8 cellular contexts compared by ENCODE assay signal in the genomic region with DNA sequence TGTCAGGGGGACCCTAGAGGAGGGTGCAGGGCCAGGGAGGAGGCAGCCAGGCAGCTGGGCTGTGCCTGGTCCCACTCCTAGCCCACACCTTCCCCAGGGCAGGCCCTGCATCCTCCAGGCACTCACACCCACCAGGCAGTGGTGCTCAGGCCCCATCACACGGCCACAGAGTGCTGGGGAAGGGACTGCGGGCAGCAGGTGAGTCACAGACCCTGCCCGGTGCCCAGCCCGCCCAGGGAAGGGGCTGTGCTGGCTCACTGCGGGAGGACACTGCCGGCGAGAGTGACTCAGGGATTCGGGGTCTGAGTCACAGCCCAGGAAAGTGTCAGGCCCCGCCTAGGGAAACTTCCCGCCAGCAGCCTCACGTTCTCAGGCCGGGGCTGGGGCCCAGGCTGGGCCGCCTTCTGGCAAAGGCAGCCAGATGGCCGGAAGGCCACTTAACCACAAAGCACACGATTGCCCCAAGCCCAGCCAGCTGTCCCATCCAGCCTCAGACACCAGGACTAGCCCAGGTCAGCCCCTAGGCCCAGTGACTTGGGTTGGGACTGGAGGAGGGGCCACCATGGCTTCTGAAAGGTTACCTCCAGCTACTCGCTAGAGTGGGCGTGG. TPM values are rescaled to one million over a fixed set of nuclear protein-coding genes. Genes with fewer than 3 reads are reported as not detected.
A peak's percentile ranks its signal among the peaks of the same experiment; 100 is the strongest.
DNase-seq lines count a peak whose midpoint lies in the region; TF ChIP-seq lines count a peak whose summit lies in the region.

No MANE protein-coding gene starts in this region.

- H3K9me3 Mint-ChIP-seq in H9 = no peaks in the 10 kb centered on the region

- H3K4me2 ChIP-seq in H9 (ENCODE audit: insufficient read depth, insufficient read length, low read length) = no peak overlapping the region
- no peak overlapping the region for H3K4me2 ChIP-seq in mesenchymal stem cell (ENCODE audit: low read length, poor library complexity, severe bottlenecking)

- H3K4ac ChIP-seq in H9 (ENCODE audit: low read depth, low read length) (no peak overlapping the region), mesenchymal stem cell (ENCODE audit: low read depth in 1 of 2, low read length in 2 of 2) (peak overlapping the region; percentile 87 to 97)

- H3K9me3 ChIP-seq in H9 (ENCODE audit: control insufficient read depth, low read depth, low read length) (no peaks in the 10 kb centered on the region), mesenchymal stem cell (ENCODE audit: control insufficient read depth, low read length) (no peaks in the 10 kb centered on the region)

- no peak overlapping the region for H3K56ac ChIP-seq in H9 (ENCODE audit: insufficient read length, low read depth, low read length)

- H2BK5ac ChIP-seq in H9 (ENCODE audit: insufficient read length, low read length) (no peak overlapping the region), mesenchymal stem cell (ENCODE audit: low read depth, low read length, poor library complexity, severe bottlenecking) (no peak overlapping the region)

- H2BK120ac ChIP-seq in H9 (ENCODE audit: low read depth, low read length, poor library complexity, severe bottlenecking) (no peak overlapping the region), mesenchymal stem cell (ENCODE audit: low read depth, low read length) (peak overlapping the region; percentile 92)

- H2AFZ ChIP-seq in H9 (ENCODE audit: low read length) = no peak overlapping the region
- no peak overlapping the region for H2AFZ ChIP-seq in mesenchymal stem cell (ENCODE audit: low read depth, low read length)

- H3K23ac ChIP-seq in H9 (ENCODE audit: insufficient read length, low read depth, low read length) (no peak overlapping the region), mesenchymal stem cell (ENCODE audit: low read length in 2 of 2) (no peak overlapping the region)

- no CpG with 5 or more reads among the region's 17 CpGs for WGBS in H9 (ENCODE audit: extremely low coverage, insufficient read length, low lambda C conversion rate)
- 3% methylated on average over 17 of the region's 17 CpGs for WGBS in mesenchymal stem cell

- H3K36me3 Mint-ChIP-seq in H9 (ENCODE audit: insufficient read depth in 1 of 3, low read depth in 3 of 3) = peaks cover 9 to 14% (median 10%) of the 10 kb centered on the region in 3 experiments; a peak in 5 of 7 replicates

- H4K20me1 ChIP-seq in H9 (ENCODE audit: control insufficient read depth, insufficient read depth, insufficient read length) = no peaks in the 10 kb centered on the region

- no peak overlapping the region for H4K91ac ChIP-seq in H9 (ENCODE audit: insufficient read length, low read depth, low read length)
- H4K91ac ChIP-seq in mesenchymal stem cell (ENCODE audit: low read length) = peak overlapping the region; percentile 100

- H3K14ac ChIP-seq in H9 (ENCODE audit: insufficient read depth, low read length) (peak overlapping the region; percentile 59), mesenchymal stem cell (ENCODE audit: low read length in 2 of 2) (peak overlapping the region in 1 of 2 experiments; percentile 86)

- H4K5ac ChIP-seq in H9 (ENCODE audit: insufficient read length, low read depth, low read length) = no peak overlapping the region

- H3K79me1 ChIP-seq in H9 (ENCODE audit: insufficient read depth, low read depth, low read length, poor library complexity, severe bottlenecking) (no peaks in the 10 kb centered on the region), mesenchymal stem cell (replicated peaks; ENCODE audit: low read length, poor library complexity, severe bottlenecking) (peaks cover 42% of the 10 kb centered on the region)

- H3K4me1 ChIP-seq in H9 (ENCODE audit: insufficient read depth, low read length) = no peaks in the 10 kb centered on the region; the same call in 1 of the 2 replicates
- H3K4me1 ChIP-seq in mesenchymal stem cell (ENCODE audit: control insufficient read depth, insufficient read depth, low read depth, low read length) = peaks cover 61% of the 10 kb centered on the region

- no peak overlapping the region for H3T11ph ChIP-seq in H9 (ENCODE audit: low read length)

- no peak overlapping the region for H3K4me3 Mint-ChIP-seq in H9

- no peaks in the 10 kb centered on the region; the same call in 1 of the 2 replicates for H3K27me3 ChIP-seq in H9 (ENCODE audit: insufficient read depth, low read length)
- no peaks in the 10 kb centered on the region for H3K27me3 ChIP-seq in dorsolateral prefrontal cortex
- no peaks in the 10 kb centered on the region for H3K27me3 ChIP-seq in mesenchymal stem cell (ENCODE audit: control insufficient read depth in 1 of 2, insufficient read depth in 1 of 2, low read length in 2 of 2)

- no peaks in the 10 kb centered on the region for H3K23me2 ChIP-seq in H9 (ENCODE audit: insufficient read length, low read depth, low read length, poor library complexity, severe bottlenecking)

- no peak overlapping the region for H2BK15ac ChIP-seq in H9 (ENCODE audit: low read depth, low read length)
- peak overlapping the region; percentile 96 for H2BK15ac ChIP-seq in mesenchymal stem cell (ENCODE audit: low read depth, poor library complexity, severe bottlenecking)

- H3K36me3 ChIP-seq in mesenchymal stem cell (ENCODE audit: control insufficient read depth in 1 of 2, insufficient read depth in 2 of 2, low read depth in 1 of 2, low read length in 2 of 2) = peaks cover 55 to 75% of the 10 kb centered on the region in 2 experiments

- H2BK12ac ChIP-seq in H9 (ENCODE audit: insufficient read length, low read depth, low read length) (no peak overlapping the region), mesenchymal stem cell (ENCODE audit: low read length in 2 of 2) (peak overlapping the region; percentile 81 to 99)

- peak overlapping the region in 2 of 3 experiments; percentile 87 to 91; a peak in 3 of 7 replicates for H3K27ac Mint-ChIP-seq in H9

- peaks cover 0 to 11% of the 10 kb centered on the region in 2 experiments; a peak in 3 of 4 replicates for H3K4me1 Mint-ChIP-seq in H9

- H3K9ac ChIP-seq in H9 (ENCODE audit: extremely low read depth, insufficient read length, low read length) (no peak overlapping the region), mesenchymal stem cell (ENCODE audit: low read length) (peak overlapping the region; percentile 86)

- no peaks in the 10 kb centered on the region for H3K79me2 ChIP-seq in H9 (ENCODE audit: insufficient read depth, low read length)

- H3K18ac ChIP-seq in H9 (ENCODE audit: insufficient read length, low read depth, low read length) (peak overlapping the region; percentile 89), mesenchymal stem cell (ENCODE audit: low read depth in 1 of 2, low read length in 2 of 2) (peak overlapping the region; percentile 93 to 95)

- H3K27me3 Mint-ChIP-seq in H9 (ENCODE audit: low read depth) = peaks cover 2% of the 10 kb centered on the region; the same call in 1 of the 2 replicates

- H3K4me3 ChIP-seq in dorsolateral prefrontal cortex (peak overlapping the region in 1 of 59 donors; percentile 1), mesenchymal stem cell (ENCODE audit: insufficient read depth in 1 of 2, low read depth in 1 of 2, low read length in 2 of 2) (peak overlapping the region in 1 of 2 experiments; percentile 28)

- H4K8ac ChIP-seq in H9 (replicated peaks; ENCODE audit: insufficient read length, low read depth, low read length) = no peak overlapping the region
- H4K8ac ChIP-seq in mesenchymal stem cell (ENCODE audit: low read length) = peak overlapping the region; percentile 93

- DNase-seq in GM04504 (ENCODE audit: low read depth) = peak; percentile 96
- peak; percentile 92 for DNase-seq in H9
- peak; percentile 97 for DNase-seq in LoVo (ENCODE audit: low spot score)
- peak; percentile 62 to 64 for DNase-seq in activated CD4-positive, alpha-beta T cell treated with anti-CD3 and anti-CD28 coated beads for 4 hours
- DNase-seq in dorsolateral prefrontal cortex = peak in 5 of 10 donors; percentile 64 to 92 (median 71)
- DNase-seq in mesenchymal stem cell = peak; percentile 99
- peak; percentile 41 to 48 for DNase-seq in stimulated activated CD8-positive, alpha-beta memory T cell treated with anti-CD3 and anti-CD28 coated beads, Interleukin-2, amount 100 ng/mL, for 1 hour (ENCODE audit: low read depth in 2 of 2)
- DNase-seq in cerebellum (ENCODE audit: low spot score) = no peak

- no peak overlapping the region for H2AK5ac ChIP-seq in H9 (ENCODE audit: insufficient read length, low read length)
- peak overlapping the region; percentile 82 for H2AK5ac ChIP-seq in mesenchymal stem cell (ENCODE audit: low read length, severe bottlenecking)

- intact Hi-C loops in dorsolateral prefrontal cortex (cut with DNase I) = loop anchor here in 1 of 2 donors (5.0 kb wide), 1 partner anchor 93 kb away; no protein-coding TSS in a partner anchor

- TF ChIP-seq CTCF in H9 (conservative IDR thresholded peaks at IDR 0.05) = no peak
- peak in 4 of 56 donors; percentile 7 to 27 (median 16) for TF ChIP-seq CTCF in dorsolateral prefrontal cortex (IDR thresholded peaks at IDR 0.05 in 54 of 56, conservative IDR thresholded peaks at IDR 0.05 in 2 of 56; ENCODE audit: low read depth in 1 of 56, partially characterized antibody in 56 of 56)

- no peak overlapping the region for H2BK20ac ChIP-seq in H9 (ENCODE audit: low read depth, low read length, poor library complexity, severe bottlenecking)

- H3K27ac ChIP-seq in H9 (ENCODE audit: insufficient read length, low read depth, low read length) (no peak overlapping the region), dorsolateral prefrontal cortex (peak overlapping the region; percentile 43 to 99 (median 95)), mesenchymal stem cell (ENCODE audit: low read length, poor library complexity, severe bottlenecking) (peak overlapping the region; percentile 83)

RNA-seq across cellular contexts. Expression of gene BIN1, which starts 42.2 kb away (rescaled TPM):
- total RNA-seq in H9 (2021) = 30.0 and 32.0 TPM in 2 replicates
- total RNA-seq in dorsolateral prefrontal cortex = 100 to 1,000 TPM; 151 to 703 (median 290) TPM
- 61.3 TPM for polyA plus RNA-seq in mesenchymal stem cell (2013, experiment 1 of 2)
- polyA plus RNA-seq in mesenchymal stem cell (2013, experiment 2 of 2) = 58.6 TPM
- 43.7 TPM for total RNA-seq in cerebellum
